Comparison of ENCODE assay signal across 24 cellular contexts in genomic region chr1:65141918-65142317, GRCh38. TPM values are rescaled to one million over a fixed set of nuclear protein-coding genes. Genes with fewer than 3 reads are reported as not detected.
A peak's percentile ranks its signal among the peaks of the same experiment; 100 is the strongest.
DNase-seq lines count a peak whose midpoint lies in the region; ATAC-seq, FAIRE-seq and TF ChIP-seq lines count a peak whose summit lies in the region.
"Had no signal": no experiment of that assay in that cellular context is flagged by ENCODE, and none has a peak within 500 bp of the region (broad histone marks: within the 10 kb centered on the region; RNA-seq: fewer than 3 reads in every experiment).

No MANE protein-coding gene starts in this region.

- H3K4me3 ChIP-seq in ACC112 (ENCODE audit: low read depth, low read length) (no peak overlapping the region), HEK293 (ENCODE audit: low read depth, low read length) (no peak overlapping the region), astrocyte (ENCODE audit: insufficient read depth, low read depth, low read length) (no peak overlapping the region), keratinocyte (ENCODE audit: control insufficient read depth in 2 of 3, extremely low read depth in 1 of 3, insufficient read depth in 2 of 3, low read depth in 1 of 3, low read length in 3 of 3) (no peak overlapping the region)
- H3K4me3 ChIP-seq: A549, MG63 had no signal

- CTCF ChIA-PET in HEK293 (lab: Yijun Ruan, JAX), result interaction anchor here (0.7 kb wide), 2 partner anchors 56 to 65 kb away, joined by 3 read pairs; no protein-coding TSS in a partner anchor

- H3K36me3 ChIP-seq in ACC112 (ENCODE audit: insufficient read depth, low read length) (no peaks in the 10 kb centered on the region), HEK293 (ENCODE audit: control insufficient read depth in 2 of 2, insufficient read depth in 1 of 2, low read length in 2 of 2) (no peaks in the 10 kb centered on the region), astrocyte (ENCODE audit: insufficient read depth, low read length) (no peaks in the 10 kb centered on the region), keratinocyte (ENCODE audit: control insufficient read depth in 2 of 2, extremely low read depth in 1 of 2, insufficient read depth in 2 of 2, low read length in 2 of 2) (no peaks in the 10 kb centered on the region)
- H3K36me3 ChIP-seq: MG63 had no signal

- H3K9ac ChIP-seq in astrocyte (ENCODE audit: low read length) (no peak overlapping the region), keratinocyte (ENCODE audit: control insufficient read depth, extremely low read depth, insufficient read depth, low read length) (no peak overlapping the region)

- H3K36me3 Mint-ChIP-seq in astrocyte (ENCODE audit: low read depth, unreplicated experiment), result no peaks in the 10 kb centered on the region
- H3K36me3 Mint-ChIP-seq: CD4-positive, alpha-beta memory T cell had no signal

- TF ChIP-seq CTCF in HEK293 (tag by site-specific recombination; IDR thresholded peaks at IDR 0.05) (no peak), astrocyte (IDR thresholded peaks at IDR 0.05; ENCODE audit: insufficient read depth, low read depth, low read length) (no peak), keratinocyte (optimal IDR thresholded peaks at IDR 0.05 in 1 of 3, IDR thresholded peaks at IDR 0.05 in 1 of 3, conservative IDR thresholded peaks at IDR 0.05 in 1 of 3; ENCODE audit: extremely low read depth in 1 of 3, insufficient read depth in 2 of 3, low read length in 3 of 3) (no peak)

- H3K27ac ChIP-seq in ACC112 (ENCODE audit: low read depth, low read length), result no peak overlapping the region
- H3K27ac ChIP-seq in HEK293 (ENCODE audit: extremely low read depth, low read depth, low read length), result no peak overlapping the region
- H3K27ac ChIP-seq in astrocyte (ENCODE audit: low read depth, low read length), result no peak overlapping the region
- H3K27ac ChIP-seq in keratinocyte (ENCODE audit: control insufficient read depth, insufficient read depth, low read length), result no peak overlapping the region
- H3K27ac ChIP-seq: A549, RWPE1 had no signal

- no peak overlapping the region for H3K4me2 ChIP-seq in astrocyte (ENCODE audit: low read length)
- H3K4me2 ChIP-seq in keratinocyte (ENCODE audit: control insufficient read depth, extremely low read depth, insufficient read depth, low read depth, low read length), result peak overlapping the region; percentile 52
- H3K4me2 ChIP-seq: A549 had no signal

- H3K27me3 Mint-ChIP-seq in astrocyte (ENCODE audit: low read depth, unreplicated experiment), result peaks cover 15% of the 10 kb centered on the region

- no peak for DNase-seq in astrocyte (ENCODE audit: low read depth)
- no peak for DNase-seq in keratinocyte (ENCODE audit: low read depth, low spot score)
- DNase-seq in T1000 (lab: John Stamatoyannopoulos, UW), result no peak
- DNase-seq in iPS-NIHi7 (ENCODE audit: extremely low spot score), result no peak
- DNase-seq: C1 segment of cervical spinal cord; CD4-positive, alpha-beta memory T cell; COR-L47; KBM-7; NCI-H1105 treated with DMSO at 0.1 percent for 48 hours; NCI-H146; NCI-H1930; NCI-H2107; NCI-H510A; NCI-H69; SHP77 treated with DMSO at 0.1 percent for 48 hours had no signal

- ATAC-seq in GM19351 (IDR thresholded peaks at IDR 0.05; ENCODE audit: unreplicated experiment), result no peak
- ATAC-seq in GM21526 (IDR thresholded peaks at IDR 0.05; ENCODE audit: low FRiP score, unreplicated experiment), result no peak
- ATAC-seq: A549, Panc1 had no signal

- H3K9me1 ChIP-seq in keratinocyte (ENCODE audit: control insufficient read depth, extremely low read depth, insufficient read depth, low read length), result no peaks in the 10 kb centered on the region

- H3K27me3 ChIP-seq in ACC112 (ENCODE audit: insufficient read depth, low read length) (no peaks in the 10 kb centered on the region), astrocyte (ENCODE audit: insufficient read depth, low read length) (peaks cover 13% of the 10 kb centered on the region), keratinocyte (ENCODE audit: control insufficient read depth, extremely low read depth, insufficient read depth, low read length) (no peaks in the 10 kb centered on the region)
- H3K27me3 ChIP-seq: MG63 had no signal

- dilution Hi-C loops in keratinocyte (cut with MboI; ENCODE audit: extremely low pct_ligation_motif_present, low sequenced_read_pairs), result no loop called here

- H3K79me2 ChIP-seq in ACC112 (ENCODE audit: control insufficient read depth, insufficient read depth, low read length, unreplicated experiment) (peaks cover 1% of the 10 kb centered on the region), astrocyte (ENCODE audit: insufficient read depth, low read length) (no peaks in the 10 kb centered on the region), keratinocyte (ENCODE audit: control insufficient read depth, insufficient read depth, low read length) (no peaks in the 10 kb centered on the region)

- no peak overlapping the region for H3K4me3 Mint-ChIP-seq in astrocyte (ENCODE audit: unreplicated experiment)
- H3K4me3 Mint-ChIP-seq: CD4-positive, alpha-beta memory T cell had no signal

- POLR2A ChIA-PET in HEK293 (lab: Yijun Ruan, JAX), result no interaction called here

- no peaks in the 10 kb centered on the region for H3K9me3 Mint-ChIP-seq in astrocyte (ENCODE audit: unreplicated experiment)
- H3K9me3 Mint-ChIP-seq: CD4-positive, alpha-beta memory T cell had no signal

- FAIRE-seq in astrocyte (lab: Jason Lieb, UNC), result no peak
- peak; percentile 20 for FAIRE-seq in keratinocyte (lab: Jason Lieb, UNC)
- FAIRE-seq: A549, G401.6 had no signal

- H3K9me3 ChIP-seq in HEK293 (ENCODE audit: control insufficient read depth, insufficient read depth, low read depth, low read length) (no peaks in the 10 kb centered on the region), astrocyte (ENCODE audit: insufficient read depth, low read depth, low read length) (no peaks in the 10 kb centered on the region), keratinocyte (ENCODE audit: control insufficient read depth, low read depth, low read length) (no peaks in the 10 kb centered on the region)
- H3K9me3 ChIP-seq: A549, MG63 had no signal

- peaks cover 14% of the 10 kb centered on the region for H3K4me1 ChIP-seq in ACC112 (ENCODE audit: control insufficient read depth, insufficient read depth, low read length, unreplicated experiment)
- no peaks in the 10 kb centered on the region for H3K4me1 ChIP-seq in HEK293 (ENCODE audit: control insufficient read depth, insufficient read depth, low read length)
- H3K4me1 ChIP-seq in astrocyte (ENCODE audit: insufficient read depth, low read length), result no peaks in the 10 kb centered on the region
- peaks cover 13% of the 10 kb centered on the region for H3K4me1 ChIP-seq in keratinocyte (ENCODE audit: control insufficient read depth, extremely low read depth, insufficient read depth, low read length)

- H4K20me1 ChIP-seq in astrocyte (ENCODE audit: insufficient read depth, low read length) (no peaks in the 10 kb centered on the region), keratinocyte (ENCODE audit: control insufficient read depth, extremely low read depth, insufficient read depth, low read length) (no peaks in the 10 kb centered on the region)

- H3K4me1 Mint-ChIP-seq in astrocyte (ENCODE audit: low read depth, unreplicated experiment), result peaks cover 16% of the 10 kb centered on the region

- peak overlapping the region; percentile 85 for H3K27ac Mint-ChIP-seq in astrocyte (ENCODE audit: unreplicated experiment)
- H3K27ac Mint-ChIP-seq: CD4-positive, alpha-beta memory T cell had no signal

- peak overlapping the region; percentile 24 for H2AFZ ChIP-seq in ACC112 (ENCODE audit: low read length, unreplicated experiment)
- no peak overlapping the region for H2AFZ ChIP-seq in astrocyte (ENCODE audit: low read depth, low read length)
- peak overlapping the region; percentile 19 for H2AFZ ChIP-seq in keratinocyte (ENCODE audit: control insufficient read depth, low read length)

TF ChIP-seq in HEK293, 187 proteins besides CTCF, POLR2A, EP300 and RAD21:
- peak; percentile 71 for TF ChIP-seq SCRT2 (tag by site-specific recombination; IDR thresholded peaks at IDR 0.05)
- TF ChIP-seq MZF1 (tag by site-specific recombination; IDR thresholded peaks at IDR 0.05; ENCODE audit: borderline replicate concordance), result no peak
- TF ChIP-seq SP7 (tag by site-specific recombination; IDR thresholded peaks at IDR 0.05), result peak; percentile 51; the same call in 1 of the 2 replicates

RNA-seq across cellular contexts. Expression of gene AK4, which starts 6.1 kb away (rescaled TPM):
- total RNA-seq in astrocyte, result 133 and 142 TPM in 2 replicates
- polyA plus RNA-seq in keratinocyte, result 70.8 to 90.0 TPM (median 77.8 TPM) in 3 replicates
- 21.7 TPM for polyA plus RNA-seq in keratinocyte (2011; ENCODE audit: low read depth)
- 66.6 and 130 TPM in 2 replicates for polyA plus RNA-seq in keratinocyte (2011; cell fraction: cytosol; rRNA removed)
- polyA plus RNA-seq in keratinocyte (2011; cell fraction: nucleus; rRNA removed), result 43.4 and 55.0 TPM in 2 replicates
- polyA plus RNA-seq in keratinocyte (2012; ENCODE audit: low replicate concordance), result 28.9 and 40.6 TPM in 2 replicates
- polyA minus RNA-seq in keratinocyte, result 50.2 to 116 TPM (median 97.8 TPM) in 3 replicates
- polyA minus RNA-seq in keratinocyte (2011; cell fraction: cytosol; rRNA and poly(A)+ RNA removed), result 42.0 TPM
- 30.5 and 69.2 TPM in 2 replicates for polyA minus RNA-seq in keratinocyte (2011; cell fraction: nucleus; rRNA and poly(A)+ RNA removed)
- polyA plus RNA-seq: CD4-positive, alpha-beta memory T cell had no signal
